ENCODE assay signal across 8 cellular contexts in the genomic region with DNA sequence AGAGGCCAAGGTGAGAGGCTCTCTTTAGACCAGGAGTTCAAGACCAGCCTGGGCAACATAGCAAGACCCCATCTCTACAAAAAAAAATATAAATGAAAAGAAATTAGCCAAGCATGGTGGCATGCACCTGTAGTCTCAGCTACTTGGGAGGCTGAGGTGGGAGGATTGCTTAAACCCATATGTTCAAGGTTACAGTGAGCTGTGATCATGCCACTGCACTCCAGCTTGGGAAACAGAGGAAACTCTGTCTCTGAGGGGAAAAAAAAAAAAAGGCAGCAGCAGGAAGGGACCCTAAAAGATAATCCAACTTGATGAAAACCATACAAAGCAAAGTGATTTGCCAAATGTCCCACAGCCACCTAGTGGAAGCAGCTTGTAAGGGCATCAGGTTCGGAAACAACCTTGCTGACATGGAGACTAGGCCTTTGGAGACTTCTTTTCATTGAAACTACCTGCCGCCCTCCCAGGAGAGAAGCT. TPM values are rescaled to one million over a fixed set of nuclear protein-coding genes. Genes with fewer than 3 reads are reported as not detected.
DNase-seq lines count a peak whose midpoint lies in the region; ATAC-seq and TF ChIP-seq lines count a peak whose summit lies in the region.

No MANE protein-coding gene starts in this region.

- H3K36me3 ChIP-seq in HEK293 (ENCODE audit: control insufficient read depth in 2 of 2, insufficient read depth in 1 of 2, low read length in 2 of 2) (peaks cover 50 to 54% of the 10 kb centered on the region in 2 experiments), PC-9 (ENCODE audit: low read depth) (peaks cover 31% of the 10 kb centered on the region)

- H2AFZ ChIP-seq in PC-9 = no peak overlapping the region

- no peaks in the 10 kb centered on the region for H3K36me3 Mint-ChIP-seq in glutamatergic neuron (ENCODE audit: unreplicated experiment)

- POLR2A ChIA-PET in HEK293 (lab: Yijun Ruan, JAX) (interaction anchor here (0.6 to 2.0 kb wide), 4 partner anchors 13 to 252 kb away, joined by 3 to 20 read pairs (median 5); partner anchors contain the start of genes HNRNPH3 and PBLD), PC-9 (lab: Charles Lee; ENCODE audit: unreplicated experiment) (no interaction called here)

- CTCF ChIA-PET in HEK293 (lab: Yijun Ruan, JAX) = interaction anchor here (0.6 to 3.0 kb wide), 13 partner anchors 9 to 682 kb away, joined by 3 to 21 read pairs (median 4); partner anchors contain the start of genes PBLD and RUFY2
- CTCF ChIA-PET in PC-9 (lab: Charles Lee) = interaction anchor here (0.6 to 1.2 kb wide), 8 partner anchors 15 to 609 kb away, joined by 3 to 11 read pairs (median 6); no protein-coding TSS in a partner anchor

- H3K4me3 ChIP-seq in HEK293 (ENCODE audit: low read depth, low read length) = no peak overlapping the region
- no peak overlapping the region for H3K4me3 ChIP-seq in PC-9

- BruUV-seq in PC-9 (replicated peaks; lab: Mats Ljungman, UMichigan) = no TSS peak

- no peak overlapping the region for H3K4me2 ChIP-seq in PC-9

- H3K27ac ChIP-seq in HEK293 (ENCODE audit: extremely low read depth, low read depth, low read length) (no peak overlapping the region), PC-9 (no peak overlapping the region)

- no peak overlapping the region for H3K27ac Mint-ChIP-seq in glutamatergic neuron (ENCODE audit: unreplicated experiment)

- H3K4me1 ChIP-seq in HEK293 (ENCODE audit: control insufficient read depth, insufficient read depth, low read length) (no peaks in the 10 kb centered on the region), PC-9 (replicated peaks; ENCODE audit: insufficient read depth) (no peaks in the 10 kb centered on the region)

- H3K9me3 Mint-ChIP-seq in glutamatergic neuron (ENCODE audit: unreplicated experiment) = peaks cover 1% of the 10 kb centered on the region

- peak; percentile 56; the same call in 1 of the 2 replicates for TF ChIP-seq CTCF in HEK293 (tag by site-specific recombination; IDR thresholded peaks at IDR 0.05)
- TF ChIP-seq CTCF in PC-9 (conservative IDR thresholded peaks at IDR 0.05) = peak; percentile 88
- peak; percentile 82 for TF ChIP-seq CTCF in glutamatergic neuron (IDR thresholded peaks at IDR 0.05; ENCODE audit: partially characterized antibody, unreplicated experiment)

- no peaks in the 10 kb centered on the region for H3K9me3 ChIP-seq in HEK293 (ENCODE audit: control insufficient read depth, insufficient read depth, low read depth, low read length)
- H3K9me3 ChIP-seq in PC-9 (ENCODE audit: insufficient read depth, low read depth) = no peaks in the 10 kb centered on the region

- H3K4me1 Mint-ChIP-seq in glutamatergic neuron (ENCODE audit: low read depth, unreplicated experiment) = no peaks in the 10 kb centered on the region

- peaks cover 2% of the 10 kb centered on the region for H3K27me3 Mint-ChIP-seq in glutamatergic neuron (ENCODE audit: unreplicated experiment)

- no peaks in the 10 kb centered on the region for H3K79me2 ChIP-seq in PC-9 (ENCODE audit: low read depth)

- no peak overlapping the region for H3K4me3 Mint-ChIP-seq in glutamatergic neuron (ENCODE audit: unreplicated experiment)

- intact Hi-C loops in PC-9 (cut with micrococcal nuclease; ENCODE audit: unreplicated experiment) = loop anchor here (2.0 kb wide), 2 partner anchors 136 to 560 kb away; no protein-coding TSS in a partner anchor

- H4K20me1 ChIP-seq in PC-9 (ENCODE audit: insufficient read depth) = peaks cover 16% of the 10 kb centered on the region

- peaks cover 59% of the 10 kb centered on the region for H3F3A ChIP-seq in PC-9 (ENCODE audit: insufficient read depth, low read depth)

- DNase-seq in GM03348 (ENCODE audit: low spot score) = peak; percentile 46
- peak in 1 of 2 experiments; percentile 38 for DNase-seq in PC-9
- peak; percentile 77 for DNase-seq in activated effector memory CD4-positive, alpha-beta T cell treated with anti-CD3 and anti-CD28 coated beads, Interleukin-2, amount 50 U/mL, for 16 hours
- DNase-seq in glutamatergic neuron = peak; percentile 50
- peak; percentile 19 to 23 for DNase-seq in stimulated activated CD4-positive, alpha-beta T cell treated with anti-CD3 and anti-CD28 coated beads, Interleukin-12 subunit alpha, Interleukin-12 subunit beta, amount 100 ng/mL, for 24 hours (ENCODE audit: low read depth in 2 of 2)
- no peak for DNase-seq in COR-L47 (lab: John Stamatoyannopoulos, UW)

- H3K9me2 ChIP-seq in PC-9 (ENCODE audit: insufficient read depth) = no peaks in the 10 kb centered on the region

- H3K27me3 ChIP-seq in PC-9 (ENCODE audit: insufficient read depth, low read depth) = no peaks in the 10 kb centered on the region

- no peak for ATAC-seq in HG03520 (IDR thresholded peaks at IDR 0.05; ENCODE audit: unreplicated experiment)

TF ChIP-seq in HEK293, 187 proteins besides CTCF, POLR2A, EP300 and RAD21 (continues in another document):
- TF ChIP-seq ZBTB21 (tag by site-specific recombination; IDR thresholded peaks at IDR 0.05) (no peak), ZNF654 (tag by site-specific recombination; IDR thresholded peaks at IDR 0.05; ENCODE audit: low read depth) (peak; percentile 65), ZNF19 (tag by site-specific recombination; IDR thresholded peaks at IDR 0.05; ENCODE audit: low read depth) (no peak), TCF7L2 (IDR thresholded peaks at IDR 0.05; ENCODE audit: borderline replicate concordance, low read depth, low read length) (no peak), ZNF426 (tag by site-specific recombination; IDR thresholded peaks at IDR 0.05) (no peak), GLIS1 (tag by site-specific recombination; IDR thresholded peaks at IDR 0.05) (no peak), ZNF660 (tag by site-specific recombination; IDR thresholded peaks at IDR 0.05) (0 out of 2 replicates have a peak, but pooled peaks have one; percentile 19), ZNF121 (tag by site-specific recombination; IDR thresholded peaks at IDR 0.05) (peak; percentile 89), SCRT2 (tag by site-specific recombination; IDR thresholded peaks at IDR 0.05) (0 out of 2 replicates have a peak, but pooled peaks have one; percentile 23)
- TF ChIP-seq, protein P1, sequence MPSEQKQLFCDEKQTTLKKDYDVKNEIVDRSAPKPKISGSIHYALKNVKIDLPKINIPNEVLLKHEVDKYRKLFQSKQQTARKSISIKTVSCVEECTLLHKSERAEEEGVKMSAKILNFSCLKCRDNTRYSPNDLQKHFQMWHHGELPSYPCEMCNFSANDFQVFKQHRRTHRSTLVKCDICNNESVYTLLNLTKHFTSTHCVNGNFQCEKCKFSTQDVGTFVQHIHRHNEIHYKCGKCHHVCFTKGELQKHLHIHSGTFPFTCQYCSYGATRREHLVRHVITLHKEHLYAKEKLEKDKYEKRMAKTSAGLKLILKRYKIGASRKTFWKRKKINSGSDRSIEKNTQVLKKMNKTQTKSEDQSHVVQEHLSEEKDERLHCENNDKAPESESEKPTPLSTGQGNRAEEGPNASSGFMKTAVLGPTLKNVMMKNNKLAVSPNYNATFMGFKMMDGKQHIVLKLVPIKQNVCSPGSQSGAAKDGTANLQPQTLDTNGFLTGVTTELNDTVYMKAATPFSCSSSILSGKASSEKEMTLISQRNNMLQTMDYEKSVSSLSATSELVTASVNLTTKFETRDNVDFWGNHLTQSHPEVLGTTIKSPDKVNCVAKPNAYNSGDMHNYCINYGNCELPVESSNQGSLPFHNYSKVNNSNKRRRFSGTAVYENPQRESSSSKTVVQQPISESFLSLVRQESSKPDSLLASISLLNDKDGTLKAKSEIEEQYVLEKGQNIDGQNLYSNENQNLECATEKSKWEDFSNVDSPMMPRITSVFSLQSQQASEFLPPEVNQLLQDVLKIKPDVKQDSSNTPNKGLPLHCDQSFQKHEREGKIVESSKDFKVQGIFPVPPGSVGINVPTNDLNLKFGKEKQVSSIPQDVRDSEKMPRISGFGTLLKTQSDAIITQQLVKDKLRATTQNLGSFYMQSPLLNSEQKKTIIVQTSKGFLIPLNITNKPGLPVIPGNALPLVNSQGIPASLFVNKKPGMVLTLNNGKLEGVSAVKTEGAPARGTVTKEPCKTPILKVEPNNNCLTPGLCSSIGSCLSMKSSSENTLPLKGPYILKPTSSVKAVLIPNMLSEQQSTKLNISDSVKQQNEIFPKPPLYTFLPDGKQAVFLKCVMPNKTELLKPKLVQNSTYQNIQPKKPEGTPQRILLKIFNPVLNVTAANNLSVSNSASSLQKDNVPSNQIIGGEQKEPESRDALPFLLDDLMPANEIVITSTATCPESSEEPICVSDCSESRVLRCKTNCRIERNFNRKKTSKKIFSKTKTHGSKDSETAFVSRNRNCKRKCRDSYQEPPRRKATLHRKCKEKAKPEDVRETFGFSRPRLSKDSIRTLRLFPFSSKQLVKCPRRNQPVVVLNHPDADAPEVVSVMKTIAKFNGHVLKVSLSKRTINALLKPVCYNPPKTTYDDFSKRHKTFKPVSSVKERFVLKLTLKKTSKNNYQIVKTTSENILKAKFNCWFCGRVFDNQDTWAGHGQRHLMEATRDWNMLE (tag by site-specific recombination; conservative IDR thresholded peaks at IDR 0.05; ENCODE audit: low read depth) = no peak
- TF ChIP-seq, protein P2, sequence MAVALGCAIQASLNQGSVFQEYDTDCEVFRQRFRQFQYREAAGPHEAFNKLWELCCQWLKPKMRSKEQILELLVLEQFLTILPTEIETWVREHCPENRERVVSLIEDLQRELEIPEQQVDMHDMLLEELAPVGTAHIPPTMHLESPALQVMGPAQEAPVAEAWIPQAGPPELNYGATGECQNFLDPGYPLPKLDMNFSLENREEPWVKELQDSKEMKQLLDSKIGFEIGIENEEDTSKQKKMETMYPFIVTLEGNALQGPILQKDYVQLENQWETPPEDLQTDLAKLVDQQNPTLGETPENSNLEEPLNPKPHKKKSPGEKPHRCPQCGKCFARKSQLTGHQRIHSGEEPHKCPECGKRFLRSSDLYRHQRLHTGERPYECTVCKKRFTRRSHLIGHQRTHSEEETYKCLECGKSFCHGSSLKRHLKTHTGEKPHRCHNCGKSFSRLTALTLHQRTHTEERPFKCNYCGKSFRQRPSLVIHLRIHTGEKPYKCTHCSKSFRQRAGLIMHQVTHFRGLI (tag by site-specific recombination; IDR thresholded peaks at IDR 0.05) = no peak

RNA-seq across cellular contexts. Expression of gene PBLD, which starts 15.6 kb away (rescaled TPM):
- total RNA-seq in PC-9 (2021) (9.3 and 11.7 TPM in 2 replicates), glutamatergic neuron (ENCODE audit: unreplicated experiment) (10.3 TPM)

RNA-seq across cellular contexts. Expression of gene HNRNPH3, which starts 16.4 kb away (rescaled TPM):
- total RNA-seq in PC-9 (2021) (161 and 175 TPM in 2 replicates), glutamatergic neuron (ENCODE audit: unreplicated experiment) (194 TPM)

RNA-seq across cellular contexts. Expression of gene RUFY2, which starts 58.8 kb away (rescaled TPM):
- total RNA-seq in PC-9 (2021) (26.7 and 30.5 TPM in 2 replicates), glutamatergic neuron (ENCODE audit: unreplicated experiment) (75.6 TPM)
